ENCODE assay signal across 24 cellular contexts in genomic region chr5:27275353-27275752, GRCh38.
"Had no signal": no experiment of that assay in that cellular context is flagged by ENCODE, and none has a peak within 500 bp of the region (broad histone marks: within the 10 kb centered on the region; RNA-seq: fewer than 3 reads in every experiment).

No MANE protein-coding gene starts in this region.

- H3K27me3 Mint-ChIP-seq: progenitor cell of endocrine pancreas; stimulated activated naive B cell treated with anti-CD40 and anti-IgM and Interleukin-4, amounts not matched to agents 10 μg/mL and 1 μg/mL and 100 μg/mL, for 72 hours; stimulated activated naive CD8-positive, alpha-beta T cell treated with anti-CD3 and anti-CD28 coated beads, Interleukin-15, Interleukin-2, amounts not matched to agents 100 ng/mL and 50 ng/mL, for 24 hours had no signal

- H3K36me3 Mint-ChIP-seq: stimulated activated naive B cell treated with anti-CD40 and anti-IgM and Interleukin-4, amounts not matched to agents 10 μg/mL and 1 μg/mL and 100 μg/mL, for 72 hours had no signal

- H3K4me3 ChIP-seq: dorsolateral prefrontal cortex, heart right ventricle, lower lobe of right lung, right lobe of liver, thoracic aorta, tibial nerve, upper lobe of right lung, uterus had no signal

- H2AFZ ChIP-seq: parathyroid adenoma had no signal

- H3K36me3 ChIP-seq: heart right ventricle, lower lobe of right lung, right lobe of liver, thoracic aorta, tibial nerve, upper lobe of right lung, uterus had no signal

- H3K4me3 Mint-ChIP-seq: immature natural killer cell; natural killer cell; neural crest cell; stimulated activated naive B cell treated with anti-CD40 and anti-IgM and Interleukin-4, amounts not matched to agents 10 μg/mL and 1 μg/mL and 100 μg/mL, for 72 hours; stimulated activated naive CD8-positive, alpha-beta T cell treated with anti-CD3 and anti-CD28 coated beads, Interleukin-15, Interleukin-2, amounts not matched to agents 100 ng/mL and 50 ng/mL, for 24 hours had no signal

- H3K9me3 Mint-ChIP-seq: neural crest cell had no signal

- H3K27ac ChIP-seq: foreskin keratinocyte, heart right ventricle, lower lobe of right lung, parathyroid adenoma, right lobe of liver, thoracic aorta, tibial nerve, upper lobe of right lung, uterus had no signal

- H3K27ac Mint-ChIP-seq: immature natural killer cell; natural killer cell; progenitor cell of endocrine pancreas; stimulated activated naive B cell treated with anti-CD40 and anti-IgM and Interleukin-4, amounts not matched to agents 10 μg/mL and 1 μg/mL and 100 μg/mL, for 72 hours; stimulated activated naive CD8-positive, alpha-beta T cell treated with anti-CD3 and anti-CD28 coated beads, Interleukin-15, Interleukin-2, amounts not matched to agents 100 ng/mL and 50 ng/mL, for 24 hours had no signal

- DNase-seq: dorsolateral prefrontal cortex; effector CD4-positive, alpha-beta T cell; foreskin keratinocyte; glutamatergic neuron; heart right ventricle; hippocampal formation; immature natural killer cell; islet precursor cell; left ventricle myocardium superior; lower lobe of right lung; natural killer cell; right lobe of liver; small intestine; stimulated activated CD4-positive, alpha-beta T cell treated with anti-CD3 and anti-CD28 coated beads, Interleukin-15, amount 100 ng/mL, for 24 hours; stimulated activated CD4-positive, alpha-beta T cell treated with anti-CD3 and anti-CD28 coated beads, Interleukin-2, amount 100 ng/mL, for 48 hours; stimulated activated naive B cell treated with anti-CD40 and anti-IgM and Interleukin-4, amounts not matched to agents 10 μg/mL and 1 μg/mL and 100 μg/mL, for 72 hours; upper lobe of right lung; uterus had no signal

- H3K4me1 Mint-ChIP-seq: immature natural killer cell; natural killer cell; neural crest cell; stimulated activated naive B cell treated with anti-CD40 and anti-IgM and Interleukin-4, amounts not matched to agents 10 μg/mL and 1 μg/mL and 100 μg/mL, for 72 hours had no signal

- H3K9ac ChIP-seq: parathyroid adenoma had no signal

- H3K9me3 ChIP-seq: lower lobe of right lung, right lobe of liver, thoracic aorta, tibial nerve, upper lobe of right lung, uterus had no signal

- ATAC-seq: foreskin keratinocyte; heart right ventricle; left ventricle myocardium superior; lower lobe of right lung; natural killer cell; right lobe of liver; stimulated activated naive B cell treated with anti-CD40 and anti-IgM and Interleukin-4, amounts not matched to agents 10 μg/mL and 1 μg/mL and 100 μg/mL, for 72 hours; upper lobe of right lung had no signal

- H3K79me2 ChIP-seq: parathyroid adenoma had no signal

- H3K27me3 ChIP-seq: dorsolateral prefrontal cortex, foreskin keratinocyte, heart right ventricle, right lobe of liver, tibial nerve, upper lobe of right lung, uterus had no signal
